In the genomic region with DNA sequence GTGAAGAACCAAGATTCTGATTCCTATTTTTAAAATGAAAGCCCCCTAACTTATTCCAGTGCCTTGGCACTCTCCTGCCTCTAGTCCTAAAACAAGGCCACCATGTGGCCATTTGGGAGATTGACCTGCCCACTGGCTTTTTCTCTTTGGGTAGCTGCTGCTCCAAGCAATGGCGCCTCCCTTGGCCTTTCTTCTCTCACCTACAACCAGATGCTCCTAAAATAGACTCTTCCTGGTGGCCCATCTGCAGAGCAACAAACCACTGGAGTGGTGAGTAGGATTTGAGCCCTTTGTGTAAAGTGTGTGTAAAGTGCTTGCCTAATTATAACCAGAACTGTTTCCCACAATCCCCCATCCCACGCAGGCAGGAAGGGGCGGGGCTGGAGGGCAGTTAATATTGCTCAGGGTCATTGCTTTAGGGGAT, we compare ENCODE assay signal across 8 cellular contexts.
DNase-seq lines count a peak whose midpoint lies in the region; ATAC-seq and TF ChIP-seq lines count a peak whose summit lies in the region.

No MANE protein-coding gene starts in this region.

- no peak for TF ChIP-seq POLR2A in body of pancreas (IDR thresholded peaks at IDR 0.05)

- H2AFZ ChIP-seq in GM23338 (peak overlapping the region; percentile 77; the same call in 1 of the 2 replicates), OCI-LY7 (ENCODE audit: low read length) (no peak overlapping the region)

- no peaks in the 10 kb centered on the region for H3K27me3 ChIP-seq in GM23338 (ENCODE audit: insufficient read depth)
- no peaks in the 10 kb centered on the region for H3K27me3 ChIP-seq in colonic mucosa
- no peaks in the 10 kb centered on the region for H3K27me3 ChIP-seq in body of pancreas

- H3K4me3 ChIP-seq in AG09309 (ENCODE audit: control insufficient read depth, low read depth, low read length) = no peak overlapping the region
- no peak overlapping the region for H3K4me3 ChIP-seq in GM23338
- H3K4me3 ChIP-seq in OCI-LY7 (ENCODE audit: low read depth, low read length, poor library complexity, severe bottlenecking) = no peak overlapping the region
- no peak overlapping the region for H3K4me3 ChIP-seq in fibroblast of villous mesenchyme (ENCODE audit: low read depth, low read length)
- no peak overlapping the region for H3K4me3 ChIP-seq in colonic mucosa
- no peak overlapping the region for H3K4me3 ChIP-seq in body of pancreas

- H3K36me3 Mint-ChIP-seq in GM23338 (ENCODE audit: low read depth) = no peaks in the 10 kb centered on the region

- H3K79me2 ChIP-seq in GM23338 (replicated peaks; ENCODE audit: insufficient read depth) = no peaks in the 10 kb centered on the region
- H3K79me2 ChIP-seq in OCI-LY7 (ENCODE audit: insufficient read depth, low read depth, low read length) = no peaks in the 10 kb centered on the region

- POLR2A ChIA-PET in OCI-LY7 (lab: Charles Lee) = no interaction called here

- H3K4me1 ChIP-seq in GM23338 (ENCODE audit: insufficient read depth) = peaks cover 4% of the 10 kb centered on the region; the same call in 1 of the 2 replicates
- no peaks in the 10 kb centered on the region for H3K4me1 ChIP-seq in OCI-LY7 (ENCODE audit: insufficient read depth, low read length, poor library complexity, severe bottlenecking)
- H3K4me1 ChIP-seq in colonic mucosa = no peaks in the 10 kb centered on the region
- H3K4me1 ChIP-seq in body of pancreas = no peaks in the 10 kb centered on the region

- H3K27ac Mint-ChIP-seq in GM23338 = peak overlapping the region; percentile 81; the same call in 1 of the 2 replicates

- WGBS in body of pancreas, 2 donors = 70 to 86% methylated on average over 3 of the region's 3 CpGs

- H3K4me2 ChIP-seq in GM23338 (no peak overlapping the region), OCI-LY7 (ENCODE audit: low read length) (no peak overlapping the region)

- H3K4me1 Mint-ChIP-seq in GM23338 = peaks cover 5% of the 10 kb centered on the region; the same call in 2 of the 3 replicates

- no peak overlapping the region for H3K27ac ChIP-seq in GM23338 (ENCODE audit: low read depth)
- H3K27ac ChIP-seq in OCI-LY7 (ENCODE audit: low read depth, low read length, poor library complexity, severe bottlenecking) = no peak overlapping the region
- H3K27ac ChIP-seq in colonic mucosa = no peak overlapping the region
- no peak overlapping the region for H3K27ac ChIP-seq in body of pancreas

- H3K9me2 ChIP-seq in GM23338 (ENCODE audit: insufficient read depth) (peaks cover 3% of the 10 kb centered on the region; the same call in 1 of the 2 replicates), OCI-LY7 (ENCODE audit: insufficient read depth, low read length) (no peaks in the 10 kb centered on the region)

- H3K36me3 ChIP-seq in GM23338 (ENCODE audit: insufficient read depth) (no peaks in the 10 kb centered on the region), OCI-LY7 (ENCODE audit: insufficient read depth, low read length) (no peaks in the 10 kb centered on the region), colonic mucosa (no peaks in the 10 kb centered on the region), body of pancreas (replicated peaks in 1 of 2; ENCODE audit: insufficient read depth in 1 of 2, low read depth in 2 of 2) (no peaks in the 10 kb centered on the region)

- peak; percentile 90 for ATAC-seq in GM23338
- no peak for ATAC-seq in GM18861 (IDR thresholded peaks at IDR 0.05; ENCODE audit: unreplicated experiment)
- ATAC-seq in body of pancreas = no peak

- BruUV-seq in OCI-LY7 (replicated peaks; lab: Mats Ljungman, UMichigan) = no TSS peak

- no peak overlapping the region for H3K9ac ChIP-seq in colonic mucosa (ENCODE audit: low read depth in 2 of 2, low read length in 2 of 2)

- TF ChIP-seq CTCF in AG09309 (IDR thresholded peaks at IDR 0.05; ENCODE audit: control insufficient read depth, insufficient read depth, low read depth, low read length, missing control alignments) (peak; percentile 56), GM23338 (conservative IDR thresholded peaks at IDR 0.05; ENCODE audit: low read depth in 2 of 2) (peak; percentile 78 to 80), OCI-LY7 (conservative IDR thresholded peaks at IDR 0.05; ENCODE audit: low read length) (peak; percentile 27; the same call in 1 of the 2 replicates), fibroblast of villous mesenchyme (IDR thresholded peaks at IDR 0.05; ENCODE audit: insufficient read depth, low read depth, low read length) (peak; percentile 42), colonic mucosa (IDR thresholded peaks at IDR 0.05) (no peak), body of pancreas (IDR thresholded peaks at IDR 0.05) (peak in 1 of 7 experiments; percentile 12)

- H3F3A ChIP-seq in GM23338 (replicated peaks; ENCODE audit: low read depth) = no peaks in the 10 kb centered on the region

- intact Hi-C loops in OCI-LY7 (cut with micrococcal nuclease; ENCODE audit: unreplicated experiment) (no loop called here), colonic mucosa (cut with DNase I) (loop anchor here (10.0 kb wide), 1 partner anchor 117 kb away; a partner anchor contains a TSS), body of pancreas (cut with DNase I) (no loop called here)

- H3K27me3 Mint-ChIP-seq in GM23338 (ENCODE audit: insufficient read depth, low read depth, poor library complexity) = peaks cover 4% of the 10 kb centered on the region

- H3K9me3 Mint-ChIP-seq in GM23338 = no peaks in the 10 kb centered on the region

- H4K20me1 ChIP-seq in GM23338 (replicated peaks; ENCODE audit: insufficient read depth) (no peaks in the 10 kb centered on the region), OCI-LY7 (ENCODE audit: insufficient read depth, low read length) (no peaks in the 10 kb centered on the region)

- DNase-seq in AG09309 (ENCODE audit: low read depth) = no peak
- DNase-seq in GM23338 (ENCODE audit: low spot score) = peak; percentile 90
- no peak for DNase-seq in OCI-LY7 (ENCODE audit: low spot score)
- peak; percentile 12 for DNase-seq in fibroblast of villous mesenchyme (ENCODE audit: low read depth)
- DNase-seq in activated gamma-delta T cell treated with Interleukin-2 at 50 U/mL for 16 hours = no peak
- DNase-seq in colonic mucosa = no peak
- DNase-seq in body of pancreas = no peak

- no peaks in the 10 kb centered on the region for H3K9me3 ChIP-seq in OCI-LY7 (ENCODE audit: low read length)
- H3K9me3 ChIP-seq in colonic mucosa = no peaks in the 10 kb centered on the region
- no peaks in the 10 kb centered on the region for H3K9me3 ChIP-seq in body of pancreas

- CTCF ChIA-PET in OCI-LY7 (lab: Charles Lee; ENCODE audit: unreplicated experiment) = no interaction called here

- H3K4me3 Mint-ChIP-seq in GM23338 = no peak overlapping the region

TF ChIP-seq in GM23338, 12 proteins besides CTCF, POLR2A, EP300 and RAD21 (continues in another document):
- no peak for TF ChIP-seq EZH2 (IDR thresholded peaks at IDR 0.05; ENCODE audit: low read depth, unreplicated experiment)
- TF ChIP-seq, protein P1, sequence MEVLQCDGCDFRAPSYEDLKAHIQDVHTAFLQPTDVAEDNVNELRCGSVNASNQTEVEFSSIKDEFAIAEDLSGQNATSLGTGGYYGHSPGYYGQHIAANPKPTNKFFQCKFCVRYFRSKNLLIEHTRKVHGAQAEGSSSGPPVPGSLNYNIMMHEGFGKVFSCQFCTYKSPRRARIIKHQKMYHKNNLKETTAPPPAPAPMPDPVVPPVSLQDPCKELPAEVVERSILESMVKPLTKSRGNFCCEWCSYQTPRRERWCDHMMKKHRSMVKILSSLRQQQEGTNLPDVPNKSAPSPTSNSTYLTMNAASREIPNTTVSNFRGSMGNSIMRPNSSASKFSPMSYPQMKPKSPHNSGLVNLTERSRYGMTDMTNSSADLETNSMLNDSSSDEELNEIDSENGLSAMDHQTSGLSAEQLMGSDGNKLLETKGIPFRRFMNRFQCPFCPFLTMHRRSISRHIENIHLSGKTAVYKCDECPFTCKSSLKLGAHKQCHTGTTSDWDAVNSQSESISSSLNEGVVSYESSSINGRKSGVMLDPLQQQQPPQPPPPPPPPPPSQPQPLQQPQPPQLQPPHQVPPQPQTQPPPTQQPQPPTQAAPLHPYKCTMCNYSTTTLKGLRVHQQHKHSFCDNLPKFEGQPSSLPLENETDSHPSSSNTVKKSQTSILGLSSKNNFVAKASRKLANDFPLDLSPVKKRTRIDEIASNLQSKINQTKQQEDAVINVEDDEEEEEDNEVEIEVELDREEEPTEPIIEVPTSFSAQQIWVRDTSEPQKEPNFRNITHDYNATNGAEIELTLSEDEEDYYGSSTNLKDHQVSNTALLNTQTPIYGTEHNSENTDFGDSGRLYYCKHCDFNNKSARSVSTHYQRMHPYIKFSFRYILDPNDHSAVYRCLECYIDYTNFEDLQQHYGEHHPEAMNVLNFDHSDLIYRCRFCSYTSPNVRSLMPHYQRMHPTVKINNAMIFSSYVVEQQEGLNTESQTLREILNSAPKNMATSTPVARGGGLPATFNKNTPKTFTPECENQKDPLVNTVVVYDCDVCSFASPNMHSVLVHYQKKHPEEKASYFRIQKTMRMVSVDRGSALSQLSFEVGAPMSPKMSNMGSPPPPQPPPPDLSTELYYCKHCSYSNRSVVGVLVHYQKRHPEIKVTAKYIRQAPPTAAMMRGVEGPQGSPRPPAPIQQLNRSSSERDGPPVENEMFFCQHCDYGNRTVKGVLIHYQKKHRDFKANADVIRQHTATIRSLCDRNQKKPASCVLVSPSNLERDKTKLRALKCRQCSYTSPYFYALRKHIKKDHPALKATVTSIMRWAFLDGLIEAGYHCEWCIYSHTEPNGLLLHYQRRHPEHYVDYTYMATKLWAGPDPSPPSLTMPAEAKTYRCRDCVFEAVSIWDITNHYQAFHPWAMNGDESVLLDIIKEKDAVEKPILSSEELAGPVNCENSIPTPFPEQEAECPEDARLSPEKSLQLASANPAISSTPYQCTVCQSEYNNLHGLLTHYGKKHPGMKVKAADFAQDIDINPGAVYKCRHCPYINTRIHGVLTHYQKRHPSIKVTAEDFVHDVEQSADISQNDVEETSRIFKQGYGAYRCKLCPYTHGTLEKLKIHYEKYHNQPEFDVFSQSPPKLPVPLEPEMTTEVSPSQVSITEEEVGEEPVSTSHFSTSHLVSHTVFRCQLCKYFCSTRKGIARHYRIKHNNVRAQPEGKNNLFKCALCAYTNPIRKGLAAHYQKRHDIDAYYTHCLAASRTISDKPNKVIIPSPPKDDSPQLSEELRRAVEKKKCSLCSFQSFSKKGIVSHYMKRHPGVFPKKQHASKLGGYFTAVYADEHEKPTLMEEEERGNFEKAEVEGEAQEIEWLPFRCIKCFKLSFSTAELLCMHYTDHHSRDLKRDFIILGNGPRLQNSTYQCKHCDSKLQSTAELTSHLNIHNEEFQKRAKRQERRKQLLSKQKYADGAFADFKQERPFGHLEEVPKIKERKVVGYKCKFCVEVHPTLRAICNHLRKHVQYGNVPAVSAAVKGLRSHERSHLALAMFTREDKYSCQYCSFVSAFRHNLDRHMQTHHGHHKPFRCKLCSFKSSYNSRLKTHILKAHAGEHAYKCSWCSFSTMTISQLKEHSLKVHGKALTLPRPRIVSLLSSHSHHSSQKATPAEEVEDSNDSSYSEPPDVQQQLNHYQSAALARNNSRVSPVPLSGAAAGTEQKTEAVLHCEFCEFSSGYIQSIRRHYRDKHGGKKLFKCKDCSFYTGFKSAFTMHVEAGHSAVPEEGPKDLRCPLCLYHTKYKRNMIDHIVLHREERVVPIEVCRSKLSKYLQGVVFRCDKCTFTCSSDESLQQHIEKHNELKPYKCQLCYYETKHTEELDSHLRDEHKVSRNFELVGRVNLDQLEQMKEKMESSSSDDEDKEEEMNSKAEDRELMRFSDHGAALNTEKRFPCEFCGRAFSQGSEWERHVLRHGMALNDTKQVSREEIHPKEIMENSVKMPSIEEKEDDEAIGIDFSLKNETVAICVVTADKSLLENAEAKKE (CRISPR knock-in tag; IDR thresholded peaks at IDR 0.05) = peak; percentile 90

Comparison
In these comparisons a context has a peak if more than half of its experiments do, and no peak if none do; other contexts are left out.
1. DNase-seq: peak in GM23338 (single experiment) and fibroblast of villous mesenchyme (single experiment); none in AG09309 (single experiment), OCI-LY7 (single experiment), activated gamma-delta T cell treated with Interleukin-2 at 50 U/mL for 16 hours (single experiment), colonic mucosa (single experiment) and body of pancreas (0 of 4).